8 cellular contexts compared by ENCODE assay signal in the genomic region with DNA sequence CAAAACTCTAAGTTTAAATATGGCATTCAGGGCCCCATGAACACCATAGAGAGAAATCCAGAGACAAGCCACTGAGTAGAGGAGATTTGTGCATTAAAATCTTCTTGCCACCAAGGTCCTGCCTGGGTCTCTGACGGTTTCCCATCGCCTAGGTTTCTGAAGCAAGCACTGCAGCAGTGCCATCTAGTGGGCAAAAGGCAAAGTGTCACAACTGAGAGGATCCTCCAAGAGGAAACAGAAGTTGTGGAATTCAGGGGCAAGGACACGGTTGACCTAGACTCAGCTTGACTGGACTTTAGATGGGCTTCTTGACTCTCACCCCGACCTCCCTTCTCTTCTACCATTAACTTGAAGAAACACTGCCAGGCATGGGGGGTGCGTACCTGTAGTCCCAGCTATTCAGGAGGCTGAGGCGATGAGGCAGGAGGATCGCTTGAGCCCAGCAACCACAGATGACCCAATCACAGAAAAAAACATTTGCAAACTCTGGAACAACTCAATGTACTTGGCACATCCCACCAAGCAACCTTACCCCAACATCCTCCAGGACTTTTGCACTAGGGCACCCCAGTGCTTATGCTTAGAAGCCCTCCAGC.
DNase-seq lines count a peak whose midpoint lies in the region; ATAC-seq and TF ChIP-seq lines count a peak whose summit lies in the region.

No MANE protein-coding gene starts in this region.

- no peak overlapping the region for H3K4me3 Mint-ChIP-seq in T-helper 17 cell

- no peaks in the 10 kb centered on the region for H3K27me3 Mint-ChIP-seq in T-helper 17 cell

- no peak overlapping the region for H3K27ac Mint-ChIP-seq in T-helper 17 cell

- peaks cover 6% of the 10 kb centered on the region for H3K4me1 Mint-ChIP-seq in T-helper 17 cell

- H3K36me3 ChIP-seq in left lung = no peaks in the 10 kb centered on the region

- TF ChIP-seq CTCF in GM12864 (IDR thresholded peaks at IDR 0.05; ENCODE audit: low read depth, low read length, missing control alignments) (peak; percentile 88), left lung (IDR thresholded peaks at IDR 0.05) (peak; percentile 79 to 83)

- peaks cover 3% of the 10 kb centered on the region for H3K36me3 Mint-ChIP-seq in T-helper 17 cell (ENCODE audit: low read depth)

- H3K27ac ChIP-seq in left lung = no peak overlapping the region

- ATAC-seq in T-helper 17 cell (peak; percentile 44), left lung (peak; percentile 88), HG03108 (IDR thresholded peaks at IDR 0.05; ENCODE audit: unreplicated experiment) (no peak)

- H3K4me1 ChIP-seq in left lung = no peaks in the 10 kb centered on the region

- H3K27me3 ChIP-seq in left lung = peaks cover 0 to 8% of the 10 kb centered on the region in 2 donors

- no peaks in the 10 kb centered on the region for H3K9me3 ChIP-seq in T-helper 17 cell (ENCODE audit: control insufficient read depth, low read length, poor library complexity, severe bottlenecking)
- no peaks in the 10 kb centered on the region for H3K9me3 ChIP-seq in left lung

- peak; percentile 73 for DNase-seq in ACHN
- DNase-seq in GM12864 (ENCODE audit: low read depth) = peak; percentile 12
- peak; percentile 81 for DNase-seq in NAMALWA (ENCODE audit: low spot score)
- DNase-seq in T-helper 17 cell = peak; percentile 10 to 20 (median 15)
- DNase-seq in cerebellum (ENCODE audit: low spot score) = peak; percentile 79
- DNase-seq in left lung = peak in 1 of 2 donors; percentile 51
- DNase-seq in stimulated activated CD4-positive, alpha-beta T cell treated with anti-CD3 and anti-CD28 coated beads, Interleukin-4, amount 100 ng/mL, for 48 hours (ENCODE audit: low read depth in 2 of 2) = peak; percentile 14 to 38

- intact Hi-C loops in left lung (cut with DNase I) = loop anchor here (5.0 to 10.0 kb wide), 2 partner anchors 879 to 901 kb away; no protein-coding TSS in a partner anchor

- in situ Hi-C loops in ACHN (cut with HindIII; ENCODE audit: low pct_ligation_motif_present, low pct_unique_long_range_greater_than_20kb, low sequenced_read_pairs) = no loop called here

- H3K4me3 ChIP-seq in GM12864 (ENCODE audit: low read depth, low read length) = no peak overlapping the region
- H3K4me3 ChIP-seq in left lung = no peak overlapping the region
